In genomic region chrX:104270916-104271512, GRCh38 we compare ENCODE assay signal across 10 cellular contexts. TPM values are rescaled to one million over a fixed set of nuclear protein-coding genes. Genes with fewer than 3 reads are reported as not detected.
DNase-seq lines count a peak whose midpoint lies in the region; ATAC-seq and TF ChIP-seq lines count a peak whose summit lies in the region.
"Had no signal": no experiment of that assay in that cellular context is flagged by ENCODE, and none has a peak within 500 bp of the region (broad histone marks: within the 10 kb centered on the region; RNA-seq: fewer than 3 reads in every experiment).

No MANE protein-coding gene starts in this region.

- H3K4me3 ChIP-seq in stomach: peak overlapping the region in 2 of 4 donors; percentile 4 to 5
- H3K4me3 ChIP-seq: skin epidermis had no signal

- H3K9me3 Mint-ChIP-seq in activated naive CD8-positive, alpha-beta T cell treated with anti-CD3 and anti-CD28 coated beads for 36 hours: no peaks in the 10 kb centered on the region
- H3K9me3 Mint-ChIP-seq: IgD-negative memory B cell had no signal

- no peak overlapping the region for H3K27ac ChIP-seq in stomach
- H3K27ac ChIP-seq: skin epidermis had no signal

- H3K4me1 ChIP-seq in stomach: no peaks in the 10 kb centered on the region

- intact Hi-C loops in left ventricle myocardium superior (cut with micrococcal nuclease) (loop anchor here (2.0 kb wide), 1 partner anchor 76 kb away; no protein-coding TSS in a partner anchor), sciatic nerve (cut with DNase I) (no loop called here), stomach (cut with DNase I; ENCODE audit: low total_unique reads) (no loop called here)

- no peak for TF ChIP-seq POLR2A in stomach (IDR thresholded peaks at IDR 0.05)

- peaks cover 0 to 7% (median 0%) of the 10 kb centered on the region in 3 donors for H3K27me3 ChIP-seq in stomach

- no peak overlapping the region for H3K27ac Mint-ChIP-seq in activated naive CD8-positive, alpha-beta T cell treated with anti-CD3 and anti-CD28 coated beads for 36 hours
- H3K27ac Mint-ChIP-seq: IgD-negative memory B cell had no signal

- 0 to 6% (median 5%) methylated on average over 4 to 7 of the region's 7 CpGs for WGBS in stomach, 5 donors

- DNase-seq in AG08395 (ENCODE audit: low spot score) (peak; percentile 38), GM10266 (ENCODE audit: extremely low spot score) (no peak), NCI-H2107 (lab: John Stamatoyannopoulos, UW) (peak; percentile 43), left ventricle myocardium superior (peak; percentile 38), sciatic nerve (ENCODE audit: low spot score) (no peak), stomach (no peak), HuH-7.5 (ENCODE audit: low spot score) (no peak)
- DNase-seq in activated naive CD8-positive, alpha-beta T cell treated with anti-CD3 and anti-CD28 coated beads for 36 hours: peak; percentile 15

- no peaks in the 10 kb centered on the region for H3K36me3 Mint-ChIP-seq in activated naive CD8-positive, alpha-beta T cell treated with anti-CD3 and anti-CD28 coated beads for 36 hours
- H3K36me3 Mint-ChIP-seq: IgD-negative memory B cell had no signal

- H3K36me3 ChIP-seq in stomach: no peaks in the 10 kb centered on the region

- ATAC-seq in left ventricle myocardium superior: peak; percentile 79
- ATAC-seq in sciatic nerve: peak; percentile 36

- H3K9me3 ChIP-seq in stomach: no peaks in the 10 kb centered on the region

- H3K4me1 Mint-ChIP-seq in activated naive CD8-positive, alpha-beta T cell treated with anti-CD3 and anti-CD28 coated beads for 36 hours: no peaks in the 10 kb centered on the region
- H3K4me1 Mint-ChIP-seq: IgD-negative memory B cell had no signal

- H3K27me3 Mint-ChIP-seq in activated naive CD8-positive, alpha-beta T cell treated with anti-CD3 and anti-CD28 coated beads for 36 hours: peaks cover 20% of the 10 kb centered on the region

- peak; percentile 57 for TF ChIP-seq CTCF in GM10266 (IDR thresholded peaks at IDR 0.05; ENCODE audit: control insufficient read depth, insufficient read depth, low read depth, missing control alignments)
- TF ChIP-seq CTCF in stomach (IDR thresholded peaks at IDR 0.05): peak in 3 of 7 experiments; percentile 23 to 37 (median 32)

- no peak overlapping the region for H3K4me3 Mint-ChIP-seq in activated naive CD8-positive, alpha-beta T cell treated with anti-CD3 and anti-CD28 coated beads for 36 hours

- TF ChIP-seq EP300 in stomach (IDR thresholded peaks at IDR 0.05): no peak

RNA-seq across cellular contexts. Expression of gene ESX1, which starts 16.3 kb away (rescaled TPM):
- not detected for total RNA-seq in activated naive CD8-positive, alpha-beta T cell treated with anti-CD3 and anti-CD28 coated beads for 36 hours
- total RNA-seq in left ventricle myocardium superior (not detected), sciatic nerve (not detected), stomach (not detected)
- not detected for polyA plus RNA-seq in stomach
- polyA plus RNA-seq: IgD-negative memory B cell had no signal

Comparison
In these comparisons a context has a peak if more than half of its experiments do, and no peak if none do; other contexts are left out.
1. DNase-seq: peak in AG08395 (single experiment), NCI-H2107 (single experiment), activated naive CD8-positive, alpha-beta T cell treated with anti-CD3 and anti-CD28 coated beads for 36 hours (single experiment) and left ventricle myocardium superior (single experiment); none in GM10266 (single experiment), sciatic nerve (single experiment), stomach (single experiment) and HuH-7.5 (single experiment).